24 cellular contexts compared by ENCODE assay signal in the genomic region with DNA sequence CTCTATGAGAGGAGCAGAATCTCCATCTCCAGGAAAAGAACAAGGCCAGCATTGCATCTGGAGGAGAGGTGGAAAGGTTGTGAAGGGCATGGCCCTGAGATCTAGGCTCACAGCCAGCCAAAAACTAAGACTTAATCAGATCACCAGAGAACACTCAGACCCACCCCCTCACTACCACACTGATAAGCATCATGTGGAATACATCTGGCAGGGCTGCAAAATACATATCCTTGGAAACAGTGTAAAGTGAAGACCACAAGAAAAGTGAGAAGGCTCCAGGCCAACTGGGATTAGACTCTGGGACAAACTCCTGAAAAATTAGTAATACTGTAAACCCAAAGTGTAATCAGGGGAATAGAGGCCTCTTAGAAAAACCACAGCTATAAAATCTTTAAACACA.
A peak's percentile ranks its signal among the peaks of the same experiment; 100 is the strongest.
DNase-seq lines count a peak whose midpoint lies in the region; ATAC-seq and TF ChIP-seq lines count a peak whose summit lies in the region.
"Had no signal": no experiment of that assay in that cellular context is flagged by ENCODE, and none has a peak within 500 bp of the region (broad histone marks: within the 10 kb centered on the region; RNA-seq: fewer than 3 reads in every experiment).

No MANE protein-coding gene starts in this region.

- peaks cover 15% of the 10 kb centered on the region for H3K4me1 ChIP-seq in DND-41 (ENCODE audit: insufficient read depth, low read length)
- H3K4me1 ChIP-seq: heart left ventricle, SJSA1 had no signal

- H3K27ac ChIP-seq in DND-41 (ENCODE audit: low read length) (peak overlapping the region; percentile 43; the same call in 1 of the 2 replicates), brain microvascular endothelial cell (no peak overlapping the region)
- H3K27ac ChIP-seq: C4-2B, heart left ventricle, SJSA1 had no signal

- H3K36me3 ChIP-seq in DND-41 (ENCODE audit: insufficient read depth, low read length) (no peaks in the 10 kb centered on the region), brain microvascular endothelial cell (replicated peaks) (no peaks in the 10 kb centered on the region)
- H3K36me3 ChIP-seq: heart left ventricle, SJSA1 had no signal

- H3K79me2 ChIP-seq in DND-41 (ENCODE audit: insufficient read depth, low read length) = no peaks in the 10 kb centered on the region

- TF ChIP-seq CTCF in DND-41 (IDR thresholded peaks at IDR 0.05; ENCODE audit: borderline replicate concordance, extremely low read depth, low read length, poor library complexity, severe bottlenecking) (no peak), brain microvascular endothelial cell (IDR thresholded peaks at IDR 0.05; ENCODE audit: low read depth, low read length, missing control alignments) (no peak)

- ATAC-seq in DND-41 (ENCODE audit: insufficient read depth, low read depth) = peak; percentile 72
- no peak for ATAC-seq in HG03469 (IDR thresholded peaks at IDR 0.05; ENCODE audit: unreplicated experiment)
- no peak for ATAC-seq in HG02763 (IDR thresholded peaks at IDR 0.05; ENCODE audit: unreplicated experiment)
- ATAC-seq: heart left ventricle, left lobe of liver had no signal

- H3K4me3 ChIP-seq in DND-41 (ENCODE audit: low read depth in 1 of 2, low read length in 2 of 2) (no peak overlapping the region), brain microvascular endothelial cell (ENCODE audit: low read depth, low read length) (no peak overlapping the region)
- H3K4me3 ChIP-seq: heart left ventricle, SJSA1, smooth muscle cell had no signal

- no peak overlapping the region for H3K9ac ChIP-seq in DND-41 (ENCODE audit: low read depth, low read length)

- in situ Hi-C loops in brain microvascular endothelial cell (cut with HindIII; ENCODE audit: low pct_ligation_motif_present, low sequenced_read_pairs) = no loop called here

- no peak overlapping the region for H3K4me2 ChIP-seq in DND-41 (ENCODE audit: insufficient read depth, low read length)
- H3K4me2 ChIP-seq: smooth muscle cell had no signal

- DNase-seq in DND-41 (no peak), NCI-H82 (lab: John Stamatoyannopoulos, UW) (peak; percentile 71), brain microvascular endothelial cell (peak; percentile 13), non-pigmented ciliary epithelial cell (ENCODE audit: low read depth) (peak; percentile 11), NCI-H2227 (lab: John Stamatoyannopoulos, UW; ENCODE audit: unreplicated experiment) (no peak), KG1 (lab: John Stamatoyannopoulos, UW) (no peak)
- DNase-seq: activated CD4-positive, alpha-beta T cell treated with anti-CD3 and anti-CD28 coated beads for 4 hours; activated CD8-positive, alpha-beta memory T cell treated with anti-CD3 and anti-CD28 coated beads for 24 hours; activated naive CD4-positive, alpha-beta T cell; activated T-cell treated with anti-CD3 and anti-CD28 coated beads, Interleukin-2, amount 50 U/mL, for 1 hour; amniotic stem cell; Calu3; central memory CD4-positive, alpha-beta T cell; HCEC 1CT; heart left ventricle; NCI-H146; NCI-H526 treated with DMSO at 0.1 percent for 48 hours; stimulated activated CD4-positive, alpha-beta T cell treated with anti-CD3 and anti-CD28 coated beads, Interleukin-2, amount 100 ng/mL, for 24 hours had no signal

- no peaks in the 10 kb centered on the region for H4K20me1 ChIP-seq in DND-41 (ENCODE audit: insufficient read depth, low read length)

- H3K27me3 ChIP-seq in DND-41 (ENCODE audit: insufficient read depth, low read length, poor library complexity) = no peaks in the 10 kb centered on the region
- H3K27me3 ChIP-seq in brain microvascular endothelial cell (replicated peaks) = no peaks in the 10 kb centered on the region
- H3K27me3 ChIP-seq: heart left ventricle, SJSA1 had no signal

- no peak overlapping the region for H2AFZ ChIP-seq in DND-41 (ENCODE audit: low read depth, low read length)

- peaks cover 7% of the 10 kb centered on the region for H3K9me3 ChIP-seq in DND-41 (ENCODE audit: insufficient read depth, low read length, severe bottlenecking)
- H3K9me3 ChIP-seq: SJSA1 had no signal

Comparison
In these comparisons a context has a peak if more than half of its experiments do, and no peak if none do; other contexts are left out.
1. DNase-seq: peak in NCI-H82 (single experiment), brain microvascular endothelial cell (single experiment) and non-pigmented ciliary epithelial cell (single experiment); none in DND-41 (single experiment), NCI-H2227 (single experiment) and KG1 (single experiment).